In genomic region chr16:15993541-15993940, GRCh38 we compare ENCODE assay signal across 23 cellular contexts. TPM values are rescaled to one million over a fixed set of nuclear protein-coding genes. Genes with fewer than 3 reads are reported as not detected.
DNase-seq lines count a peak whose midpoint lies in the region; ATAC-seq and TF ChIP-seq lines count a peak whose summit lies in the region.
"Had no signal": no experiment of that assay in that cellular context is flagged by ENCODE, and none has a peak within 500 bp of the region (broad histone marks: within the 10 kb centered on the region; RNA-seq: fewer than 3 reads in every experiment).

No MANE protein-coding gene starts in this region.

- ATAC-seq in Panc1 (no peak), GM18517 (IDR thresholded peaks at IDR 0.05; ENCODE audit: unreplicated experiment) (no peak), HG02885 (IDR thresholded peaks at IDR 0.05; ENCODE audit: poor library complexity, unreplicated experiment) (no peak)
- ATAC-seq: activated T-cell treated with anti-CD3 and anti-CD28 coated beads, Interleukin-2, amount 50 U/mL, for 4 hours; CD8-positive, alpha-beta T cell; foreskin keratinocyte; left lung had no signal

- H3K9me3 ChIP-seq in Panc1 (ENCODE audit: control insufficient read depth, insufficient read depth, low read depth, low read length) (no peaks in the 10 kb centered on the region), esophagus squamous epithelium (no peaks in the 10 kb centered on the region), stomach smooth muscle (ENCODE audit: control insufficient read depth in 2 of 2, low read length in 2 of 2) (no peaks in the 10 kb centered on the region)
- H3K9me3 ChIP-seq: left lung, ovary, upper lobe of left lung had no signal

- H3K9ac ChIP-seq in stomach smooth muscle (ENCODE audit: low read length in 2 of 2) = no peak overlapping the region

- H3K36me3 Mint-ChIP-seq in activated T-cell treated with anti-CD3 and anti-CD28 coated beads, Interleukin-2, amount 50 U/mL, for 24 hours (ENCODE audit: low read depth) = peaks cover 63% of the 10 kb centered on the region

- H3K27me3 Mint-ChIP-seq in activated T-cell treated with anti-CD3 and anti-CD28 coated beads, Interleukin-2, amount 50 U/mL, for 24 hours = no peaks in the 10 kb centered on the region

- H3K9me3 Mint-ChIP-seq in activated T-cell treated with anti-CD3 and anti-CD28 coated beads, Interleukin-2, amount 50 U/mL, for 24 hours = no peaks in the 10 kb centered on the region
- H3K9me3 Mint-ChIP-seq: activated T-cell treated with anti-CD3 and anti-CD28 coated beads, Interleukin-2, amount 50 U/mL, for 4 hours; CD8-positive, alpha-beta T cell had no signal

- BruUV-seq in Panc1 (replicated peaks; lab: Mats Ljungman, UMichigan) = no TSS peak

- H3K4me1 Mint-ChIP-seq in activated T-cell treated with anti-CD3 and anti-CD28 coated beads, Interleukin-2, amount 50 U/mL, for 24 hours (ENCODE audit: low read depth) = peaks cover 59% of the 10 kb centered on the region

- no peak for DNase-seq in activated T-cell treated with anti-CD3 and anti-CD28 coated beads, Interleukin-2, amount 50 U/mL, for 24 hours
- DNase-seq in activated T-cell treated with anti-CD3 and anti-CD28 coated beads for 4 hours (no peak), Panc1 (ENCODE audit: low read depth, low spot score) (no peak), esophagus squamous epithelium (lab: John Stamatoyannopoulos, UW) (no peak), GM10248 (ENCODE audit: extremely low spot score) (no peak)
- DNase-seq: activated CD4-positive, alpha-beta T cell treated with anti-CD3 and anti-CD28 coated beads, Interleukin-2, amount 50 U/mL, for 1 hour; activated T-cell treated with anti-CD3 and anti-CD28 coated beads, Interleukin-2, amount 50 U/mL, for 4 hours; CD8-positive, alpha-beta T cell; cerebellar nuclear complex; DND-41; foreskin keratinocyte; left lung; NCI-H1105; NCI-H2171; ovary; stimulated activated CD4-positive, alpha-beta T cell treated with anti-CD3 and anti-CD28 coated beads, Interleukin-4, amount 100 ng/mL, for 4 hours; stimulated activated CD8-positive, alpha-beta memory T cell treated with anti-CD3 and anti-CD28 coated beads, Interleukin-4, amount 100 ng/mL, for 48 hours; SW 1271; upper lobe of left lung had no signal

- H3K27ac Mint-ChIP-seq in activated T-cell treated with anti-CD3 and anti-CD28 coated beads, Interleukin-2, amount 50 U/mL, for 24 hours = peak overlapping the region; percentile 59
- H3K27ac Mint-ChIP-seq: CD8-positive, alpha-beta T cell had no signal

- in situ Hi-C loops in Panc1 (cut with HindIII; ENCODE audit: low pct_unique_long_range_greater_than_20kb, low sequenced_read_pairs) = no loop called here

- POLR2A ChIA-PET in Panc1 (lab: Charles Lee) = no interaction called here
- POLR2A ChIA-PET in GM10248 (lab: Yijun Ruan, JAX) = no interaction called here

- CTCF ChIA-PET in Panc1 (lab: Charles Lee) (no interaction called here), GM10248 (lab: Yijun Ruan, JAX) (no interaction called here)

- TF ChIP-seq CTCF in Panc1 (IDR thresholded peaks at IDR 0.05) (no peak), esophagus squamous epithelium (IDR thresholded peaks at IDR 0.05) (no peak), GM10248 (IDR thresholded peaks at IDR 0.05; ENCODE audit: control extremely low read depth, extremely low read depth, low read depth, missing control alignments) (no peak)

- TF ChIP-seq POLR2A in esophagus squamous epithelium (IDR thresholded peaks at IDR 0.05) = no peak

- H3K27me3 ChIP-seq in Panc1 (ENCODE audit: control insufficient read depth, insufficient read depth, low read length) (no peaks in the 10 kb centered on the region), esophagus squamous epithelium (no peaks in the 10 kb centered on the region), stomach smooth muscle (ENCODE audit: control insufficient read depth in 1 of 2, insufficient read depth in 2 of 2, low read length in 2 of 2) (no peaks in the 10 kb centered on the region)
- H3K27me3 ChIP-seq: foreskin keratinocyte, left lung, ovary, upper lobe of left lung had no signal

- no peak overlapping the region for H3K4me3 ChIP-seq in Panc1 (ENCODE audit: low read depth in 2 of 2, low read length in 2 of 2)
- H3K4me3 ChIP-seq in esophagus squamous epithelium = no peak overlapping the region
- no peak overlapping the region for H3K4me3 ChIP-seq in stomach smooth muscle (ENCODE audit: low read length in 2 of 2)
- H3K4me3 ChIP-seq: left lung, ovary, skin epidermis, upper lobe of left lung had no signal

- H3K36me3 ChIP-seq in Panc1 (ENCODE audit: control insufficient read depth, insufficient read depth, low read length) (no peaks in the 10 kb centered on the region; the same call in 1 of the 2 replicates), esophagus squamous epithelium (peaks cover 0 to 32% (median 0%) of the 10 kb centered on the region in 3 donors), stomach smooth muscle (ENCODE audit: control insufficient read depth in 2 of 2, insufficient read depth in 2 of 2, low read length in 2 of 2) (no peaks in the 10 kb centered on the region)
- H3K36me3 ChIP-seq: ovary had no signal

- no peak overlapping the region for H3K4me3 Mint-ChIP-seq in activated T-cell treated with anti-CD3 and anti-CD28 coated beads, Interleukin-2, amount 50 U/mL, for 24 hours
- H3K4me3 Mint-ChIP-seq: activated T-cell treated with anti-CD3 and anti-CD28 coated beads, Interleukin-2, amount 50 U/mL, for 4 hours; CD8-positive, alpha-beta T cell had no signal

- peaks cover 96% of the 10 kb centered on the region for H3K4me1 ChIP-seq in Panc1 (ENCODE audit: control insufficient read depth, insufficient read depth, low read length)
- peaks cover 0 to 68% (median 54%) of the 10 kb centered on the region in 3 donors for H3K4me1 ChIP-seq in esophagus squamous epithelium
- H3K4me1 ChIP-seq in stomach smooth muscle (ENCODE audit: control insufficient read depth, insufficient read depth, low read length) = peaks cover 63% of the 10 kb centered on the region

- H3K27ac ChIP-seq in Panc1 (ENCODE audit: low read length) = peak overlapping the region; percentile 99
- peak overlapping the region; percentile 25 to 68 (median 66) for H3K27ac ChIP-seq in esophagus squamous epithelium
- H3K27ac ChIP-seq in stomach smooth muscle (ENCODE audit: low read length) = peak overlapping the region; percentile 46
- H3K27ac ChIP-seq: foreskin keratinocyte, left lung, ovary had no signal

- 80% methylated on average over 1 to 4 of the region's 8 CpGs for WGBS in esophagus squamous epithelium, 2 donors

- intact Hi-C loops in Panc1 (cut with micrococcal nuclease; ENCODE audit: unreplicated experiment) = loop anchor here (5.0 to 10.0 kb wide), 2 partner anchors 41 to 119 kb away; no protein-coding TSS in a partner anchor
- intact Hi-C loops in esophagus squamous epithelium (cut with DNase I) = no loop called here

RNA-seq across cellular contexts. Expression of gene ABCC1, which starts 44.1 kb away (rescaled TPM):
- 296 TPM for total RNA-seq in Panc1 (2021; ENCODE audit: unreplicated experiment)
- polyA plus RNA-seq in Panc1 (2012; ENCODE audit: insufficient read length) = 397 TPM
- total RNA-seq in esophagus squamous epithelium = 10 to 100 TPM; 22.9 to 56.7 (median 46.9) TPM

Comparison
In these comparisons a context has a peak if more than half of its experiments do, and no peak if none do; other contexts are left out.
1. H3K27ac ChIP-seq: peak in every context shown above with its lines; median percentile 99 in Panc1; 66 in esophagus squamous epithelium; 46 in stomach smooth muscle.